1 cellular context compared by ENCODE assay signal in the genomic region with DNA sequence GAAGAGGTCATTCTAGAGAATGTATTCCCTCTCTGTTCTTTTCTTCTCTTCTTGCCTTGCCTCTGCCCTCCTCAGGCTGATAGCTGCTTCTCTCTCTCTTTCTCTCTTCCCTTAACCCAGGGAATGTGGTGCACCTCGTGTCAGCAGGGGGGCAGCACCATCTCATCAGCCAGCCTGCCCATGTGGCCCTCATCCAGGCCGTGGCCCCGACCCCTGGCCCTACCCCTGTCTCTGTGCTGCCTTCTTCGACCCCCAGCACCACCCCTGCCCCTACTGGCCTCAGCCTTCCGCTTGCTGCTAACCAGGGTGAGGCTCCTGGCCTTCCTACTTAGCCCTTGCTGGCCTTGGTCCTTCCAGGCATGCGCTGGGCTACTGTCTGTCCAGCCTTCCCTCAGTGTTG.
TF ChIP-seq lines count a peak whose summit lies in the region.

No MANE protein-coding gene starts in this region.

TF ChIP-seq in SK-N-SH, 30 proteins besides CTCF, POLR2A, EP300 and RAD21 (continued from another document):
- TF ChIP-seq, protein P1, sequence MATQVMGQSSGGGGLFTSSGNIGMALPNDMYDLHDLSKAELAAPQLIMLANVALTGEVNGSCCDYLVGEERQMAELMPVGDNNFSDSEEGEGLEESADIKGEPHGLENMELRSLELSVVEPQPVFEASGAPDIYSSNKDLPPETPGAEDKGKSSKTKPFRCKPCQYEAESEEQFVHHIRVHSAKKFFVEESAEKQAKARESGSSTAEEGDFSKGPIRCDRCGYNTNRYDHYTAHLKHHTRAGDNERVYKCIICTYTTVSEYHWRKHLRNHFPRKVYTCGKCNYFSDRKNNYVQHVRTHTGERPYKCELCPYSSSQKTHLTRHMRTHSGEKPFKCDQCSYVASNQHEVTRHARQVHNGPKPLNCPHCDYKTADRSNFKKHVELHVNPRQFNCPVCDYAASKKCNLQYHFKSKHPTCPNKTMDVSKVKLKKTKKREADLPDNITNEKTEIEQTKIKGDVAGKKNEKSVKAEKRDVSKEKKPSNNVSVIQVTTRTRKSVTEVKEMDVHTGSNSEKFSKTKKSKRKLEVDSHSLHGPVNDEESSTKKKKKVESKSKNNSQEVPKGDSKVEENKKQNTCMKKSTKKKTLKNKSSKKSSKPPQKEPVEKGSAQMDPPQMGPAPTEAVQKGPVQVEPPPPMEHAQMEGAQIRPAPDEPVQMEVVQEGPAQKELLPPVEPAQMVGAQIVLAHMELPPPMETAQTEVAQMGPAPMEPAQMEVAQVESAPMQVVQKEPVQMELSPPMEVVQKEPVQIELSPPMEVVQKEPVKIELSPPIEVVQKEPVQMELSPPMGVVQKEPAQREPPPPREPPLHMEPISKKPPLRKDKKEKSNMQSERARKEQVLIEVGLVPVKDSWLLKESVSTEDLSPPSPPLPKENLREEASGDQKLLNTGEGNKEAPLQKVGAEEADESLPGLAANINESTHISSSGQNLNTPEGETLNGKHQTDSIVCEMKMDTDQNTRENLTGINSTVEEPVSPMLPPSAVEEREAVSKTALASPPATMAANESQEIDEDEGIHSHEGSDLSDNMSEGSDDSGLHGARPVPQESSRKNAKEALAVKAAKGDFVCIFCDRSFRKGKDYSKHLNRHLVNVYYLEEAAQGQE (IDR thresholded peaks at IDR 0.05; ENCODE audit: low read depth, low read length) = no peak
- TF ChIP-seq SMC3 (IDR thresholded peaks at IDR 0.05; ENCODE audit: low read depth, low read length) (no peak), TEAD4 (IDR thresholded peaks at IDR 0.05; ENCODE audit: borderline replicate concordance, insufficient read depth) (no peak), MEF2A (IDR thresholded peaks at IDR 0.05; ENCODE audit: borderline replicate concordance, low read depth) (no peak), TAF1 (IDR thresholded peaks at IDR 0.05; ENCODE audit: borderline replicate concordance, low read depth, low read length) (no peak), FOSL2 (IDR thresholded peaks at IDR 0.05; ENCODE audit: borderline replicate concordance, low read depth) (no peak), RXRA (IDR thresholded peaks at IDR 0.05; ENCODE audit: borderline replicate concordance, low read depth) (no peak), EZH2phosphoT487 (IDR thresholded peaks at IDR 0.05; ENCODE audit: borderline replicate concordance, low read depth) (no peak)
